ENCODE assay signal across 18 cellular contexts in the genomic region with DNA sequence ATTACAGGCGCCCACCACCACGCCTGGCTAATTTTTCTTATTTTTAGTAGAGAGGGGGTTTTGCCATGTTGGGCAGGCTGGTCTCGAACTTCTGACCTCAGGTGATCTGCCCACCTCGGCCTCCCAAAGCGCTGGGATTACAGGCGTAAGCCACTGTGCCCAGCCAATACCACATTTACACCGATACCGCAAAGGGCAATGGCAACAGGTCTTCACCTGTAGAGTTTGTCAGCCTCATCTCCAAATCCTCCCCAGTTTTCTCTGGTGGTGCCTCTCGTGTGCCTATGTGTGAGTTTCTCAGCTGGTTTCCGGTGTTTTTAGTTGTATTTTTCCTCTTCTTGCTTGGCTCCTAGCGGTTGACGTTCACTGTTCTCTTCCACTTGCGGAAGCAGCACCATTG. TPM values are rescaled to one million over a fixed set of nuclear protein-coding genes. Genes with fewer than 3 reads are reported as not detected.
"Had no signal": no experiment of that assay in that cellular context is flagged by ENCODE, and none has a peak within 500 bp of the region (broad histone marks: within the 10 kb centered on the region; RNA-seq: fewer than 3 reads in every experiment).

No MANE protein-coding gene starts in this region.

RNA-seq across cellular contexts. Expression of a gene that starts 52.0 kb away (rescaled TPM):
- total RNA-seq: myocyte; naive thymus-derived CD8-positive, alpha-beta T cell; natural killer cell treated with Interleukin-12 subunit alpha and Interleukin-12 subunit beta and Interleukin-15 and Interleukin-18, amount 100 ng/mL, for 72 hours; occipital lobe; osteoblast; ovary; pulmonary artery endothelial cell; right atrium auricular region; sciatic nerve; stomach; subcutaneous adipose tissue; temporal lobe; thoracic aorta; tibial nerve; upper lobe of left lung; ureter; vagina had no signal
- polyA plus RNA-seq: naive thymus-derived CD8-positive, alpha-beta T cell; neural cell; ovary; stomach had no signal
